ENCODE assay signal across 17 cellular contexts in genomic region chr12:11694528-11694927, GRCh38.
"Had no signal": no experiment of that assay in that cellular context is flagged by ENCODE, and none has a peak within 500 bp of the region (broad histone marks: within the 10 kb centered on the region; RNA-seq: fewer than 3 reads in every experiment).

No MANE protein-coding gene starts in this region.

- DNase-seq: central memory CD4-positive, alpha-beta T cell; effector memory CD8-positive, alpha-beta T cell; foreskin keratinocyte; kidney; left cardiac atrium; left ventricle myocardium superior; naive thymus-derived CD8-positive, alpha-beta T cell; ovary; right cardiac atrium; stimulated activated CD4-positive, alpha-beta T cell treated with anti-CD3 and anti-CD28 coated beads, Interleukin-2, amount 100 ng/mL, for 48 hours; stimulated activated naive CD4-positive, alpha-beta T cell treated with Interleukin-2 at 50 U/mL for 16 hours had no signal

- H3K9me3 Mint-ChIP-seq: effector memory CD8-positive, alpha-beta T cell had no signal

- H3K27me3 ChIP-seq: foreskin keratinocyte, hepatocyte, neutrophil, ovary, suprapubic skin, thyroid gland had no signal

- H3K27me3 Mint-ChIP-seq: effector memory CD8-positive, alpha-beta T cell; naive thymus-derived CD8-positive, alpha-beta T cell had no signal

- H3K9me3 ChIP-seq: neutrophil, ovary, suprapubic skin, thyroid gland had no signal

- H3K36me3 ChIP-seq: neutrophil, ovary, suprapubic skin, thyroid gland had no signal

- H3K27ac ChIP-seq: foreskin keratinocyte, hepatocyte, neutrophil, ovary, thyroid gland had no signal

- ATAC-seq: effector memory CD8-positive, alpha-beta T cell; foreskin keratinocyte; naive thymus-derived CD8-positive, alpha-beta T cell had no signal

- H3K27ac Mint-ChIP-seq: naive thymus-derived CD8-positive, alpha-beta T cell had no signal

- H3K4me3 Mint-ChIP-seq: effector memory CD8-positive, alpha-beta T cell; naive thymus-derived CD8-positive, alpha-beta T cell had no signal

- H3K4me3 ChIP-seq: hepatocyte, lung, ovary, smooth muscle cell, suprapubic skin, thyroid gland had no signal
